Comparison of ENCODE assay signal across 8 cellular contexts in genomic region chr16:85275533-85276249, GRCh38.
DNase-seq lines count a peak whose midpoint lies in the region; ATAC-seq and TF ChIP-seq lines count a peak whose summit lies in the region.

No MANE protein-coding gene starts in this region.

- H3K79me2 ChIP-seq in PC-9 (ENCODE audit: low read depth) (no peaks in the 10 kb centered on the region), neural progenitor cell (ENCODE audit: low read depth) (no peaks in the 10 kb centered on the region)

- peaks cover 2% of the 10 kb centered on the region for H3K27me3 Mint-ChIP-seq in CD8-positive, alpha-beta T cell (ENCODE audit: low read depth)
- H3K27me3 Mint-ChIP-seq in neural progenitor cell (ENCODE audit: insufficient read depth, low read depth), result peaks cover 17% of the 10 kb centered on the region

- H3K4me3 ChIP-seq in CD8-positive, alpha-beta T cell (ENCODE audit: low read depth, low read length), result no peak overlapping the region
- H3K4me3 ChIP-seq in PC-9, result no peak overlapping the region
- H3K4me3 ChIP-seq in fibroblast of pulmonary artery (replicated peaks; ENCODE audit: low read depth, low read length), result no peak overlapping the region
- H3K4me3 ChIP-seq in neural progenitor cell, result no peak overlapping the region

- no peak overlapping the region for H3K9ac ChIP-seq in neural progenitor cell

- H3K9me3 ChIP-seq in CD8-positive, alpha-beta T cell (ENCODE audit: low read length), result no peaks in the 10 kb centered on the region
- no peaks in the 10 kb centered on the region for H3K9me3 ChIP-seq in PC-9 (ENCODE audit: insufficient read depth, low read depth)
- no peaks in the 10 kb centered on the region for H3K9me3 ChIP-seq in neural progenitor cell (ENCODE audit: low read depth)

- H3K4me1 Mint-ChIP-seq in CD8-positive, alpha-beta T cell (ENCODE audit: low read depth), result no peaks in the 10 kb centered on the region
- H3K4me1 Mint-ChIP-seq in neural progenitor cell, result peaks cover 49% of the 10 kb centered on the region

- no peak overlapping the region for H3K4me3 Mint-ChIP-seq in CD8-positive, alpha-beta T cell
- peak overlapping the region; percentile 62 for H3K4me3 Mint-ChIP-seq in neural progenitor cell

- H3F3A ChIP-seq in PC-9 (ENCODE audit: insufficient read depth, low read depth) (0 out of 2 replicates have a peak, but pooled peaks cover 3% of the 10 kb centered on the region), neural progenitor cell (ENCODE audit: low read depth) (no peaks in the 10 kb centered on the region)

- 0 out of 2 replicates have a peak, but pooled peaks cover 5% of the 10 kb centered on the region for H4K20me1 ChIP-seq in PC-9 (ENCODE audit: insufficient read depth)
- peaks cover 3% of the 10 kb centered on the region for H4K20me1 ChIP-seq in neural progenitor cell (ENCODE audit: low read depth)

- peak; percentile 61 for TF ChIP-seq CTCF in CD8-positive, alpha-beta T cell (IDR thresholded peaks at IDR 0.05)
- TF ChIP-seq CTCF in PC-9 (conservative IDR thresholded peaks at IDR 0.05) (peak; percentile 91), fibroblast of pulmonary artery (IDR thresholded peaks at IDR 0.05; ENCODE audit: low read length, missing control alignments) (peak; percentile 86), neural progenitor cell (IDR thresholded peaks at IDR 0.05) (peak; percentile 96)

- intact Hi-C loops in CD8-positive, alpha-beta T cell (cut with DNase I, micrococcal nuclease), result no loop called here
- intact Hi-C loops in PC-9 (cut with micrococcal nuclease; ENCODE audit: unreplicated experiment), result loop anchor here (10.0 kb wide), 1 partner anchor 739 kb away; no protein-coding TSS in a partner anchor

- POLR2A ChIA-PET in CD8-positive, alpha-beta T cell (lab: Charles Lee), result no interaction called here
- POLR2A ChIA-PET in PC-9 (lab: Charles Lee; ENCODE audit: unreplicated experiment), result no interaction called here

- H2AFZ ChIP-seq in PC-9 (no peak overlapping the region), neural progenitor cell (replicated peaks) (no peak overlapping the region)

- CTCF ChIA-PET in CD8-positive, alpha-beta T cell (lab: Charles Lee), result interaction anchor here (0.7 to 2.3 kb wide), 20 partner anchors 8 to 443 kb away, joined by 3 to 8 read pairs (median 4); no protein-coding TSS in a partner anchor
- CTCF ChIA-PET in PC-9 (lab: Charles Lee), result no interaction called here

- no peaks in the 10 kb centered on the region for H3K27me3 ChIP-seq in CD8-positive, alpha-beta T cell (ENCODE audit: insufficient read depth, low read length)
- H3K27me3 ChIP-seq in PC-9 (ENCODE audit: insufficient read depth, low read depth) (no peaks in the 10 kb centered on the region), neural progenitor cell (no peaks in the 10 kb centered on the region)

- no peaks in the 10 kb centered on the region for H3K9me3 Mint-ChIP-seq in CD8-positive, alpha-beta T cell
- H3K9me3 Mint-ChIP-seq in neural progenitor cell, result no peaks in the 10 kb centered on the region

- no peaks in the 10 kb centered on the region for H3K36me3 ChIP-seq in CD8-positive, alpha-beta T cell (ENCODE audit: insufficient read depth, low read length)
- no peaks in the 10 kb centered on the region for H3K36me3 ChIP-seq in PC-9 (ENCODE audit: low read depth)
- no peaks in the 10 kb centered on the region for H3K36me3 ChIP-seq in neural progenitor cell

- H3K4me2 ChIP-seq in PC-9 (no peak overlapping the region), neural progenitor cell (no peak overlapping the region)

- no peaks in the 10 kb centered on the region for H3K36me3 Mint-ChIP-seq in CD8-positive, alpha-beta T cell
- no peaks in the 10 kb centered on the region for H3K36me3 Mint-ChIP-seq in neural progenitor cell

- no peaks in the 10 kb centered on the region for H3K9me2 ChIP-seq in PC-9 (ENCODE audit: insufficient read depth)

- BruUV-seq in PC-9 (replicated peaks; lab: Mats Ljungman, UMichigan), result no TSS peak

- ATAC-seq in CD8-positive, alpha-beta T cell, result peak; percentile 75
- ATAC-seq in HG03354 (IDR thresholded peaks at IDR 0.05; ENCODE audit: poor library complexity, severe bottlenecking, unreplicated experiment) (peak; percentile 46), HG03139 (IDR thresholded peaks at IDR 0.05; ENCODE audit: unreplicated experiment) (no peak)

- no peak overlapping the region for H3K27ac Mint-ChIP-seq in CD8-positive, alpha-beta T cell
- no peak overlapping the region for H3K27ac Mint-ChIP-seq in neural progenitor cell

- DNase-seq in CD8-positive, alpha-beta T cell, result peak; percentile 43 to 79 (median 63)
- peak in 1 of 2 experiments; percentile 69 for DNase-seq in PC-9
- DNase-seq in activated T-helper 1 cell treated with anti-CD3 and anti-CD28 coated beads, Interleukin-2, amount 50 U/mL, for 16 hours (ENCODE audit: low read depth in 1 of 2, low spot score in 1 of 2), result peak; percentile 31 to 34
- peak; percentile 58 for DNase-seq in fibroblast of pulmonary artery (ENCODE audit: low read depth)
- peak; percentile 88 for DNase-seq in neural progenitor cell (ENCODE audit: low spot score)
- DNase-seq in superior temporal gyrus (ENCODE audit: extremely low spot score), result peak; percentile 88

- no peaks in the 10 kb centered on the region for H3K4me1 ChIP-seq in CD8-positive, alpha-beta T cell (ENCODE audit: insufficient read depth, low read length)
- H3K4me1 ChIP-seq in PC-9 (replicated peaks; ENCODE audit: insufficient read depth) (no peaks in the 10 kb centered on the region), neural progenitor cell (peaks cover 31% of the 10 kb centered on the region)

- H3K27ac ChIP-seq in CD8-positive, alpha-beta T cell (ENCODE audit: low read depth, low read length), result no peak overlapping the region
- H3K27ac ChIP-seq in PC-9 (no peak overlapping the region), neural progenitor cell (no peak overlapping the region)
